ENCODE assay signal across 8 cellular contexts in the genomic region with DNA sequence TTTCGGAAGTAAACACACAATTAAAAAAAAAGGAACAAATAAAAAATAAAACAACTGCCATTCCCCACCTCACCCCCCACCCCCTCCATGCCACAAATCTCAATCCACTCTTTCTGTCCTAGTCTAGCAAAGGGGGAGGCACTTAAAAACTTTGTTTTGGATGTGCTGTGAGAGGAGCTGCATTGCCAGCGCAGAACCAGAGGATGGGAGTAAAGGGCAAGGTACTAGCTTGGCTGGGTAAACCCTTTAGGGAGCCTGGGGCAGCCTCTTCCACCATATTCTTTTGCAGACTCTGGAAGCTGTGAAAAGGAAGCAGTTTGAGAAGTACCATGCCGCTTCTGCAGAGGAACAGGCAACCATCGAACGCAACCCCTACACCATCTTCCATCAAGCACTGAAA. TPM values are rescaled to one million over a fixed set of nuclear protein-coding genes. Genes with fewer than 3 reads are reported as not detected.
DNase-seq lines count a peak whose midpoint lies in the region; ATAC-seq, FAIRE-seq and TF ChIP-seq lines count a peak whose summit lies in the region.
"Had no signal": no experiment of that assay in that cellular context is flagged by ENCODE, and none has a peak within 500 bp of the region (broad histone marks: within the 10 kb centered on the region; RNA-seq: fewer than 3 reads in every experiment).

No MANE protein-coding gene starts in this region.

- H3K9me2 ChIP-seq in DOHH2 (replicated peaks; ENCODE audit: control insufficient read depth, low read length) = no peaks in the 10 kb centered on the region

- H3K27ac ChIP-seq in DOHH2 (ENCODE audit: low read depth, low read length) (no peak overlapping the region), KMS-11 (peak overlapping the region; percentile 95; the same call in 1 of the 2 replicates), astrocyte (ENCODE audit: low read depth, low read length) (no peak overlapping the region), upper lobe of left lung (peak overlapping the region in 1 of 4 donors; percentile 96)

- FAIRE-seq in astrocyte (lab: Jason Lieb, UNC) = no peak

- no peak overlapping the region for H2AFZ ChIP-seq in KMS-11 (ENCODE audit: low read depth)
- no peak overlapping the region for H2AFZ ChIP-seq in astrocyte (ENCODE audit: low read depth, low read length)

- peak overlapping the region; percentile 88 for H3K4me2 ChIP-seq in DOHH2 (ENCODE audit: low read length)
- H3K4me2 ChIP-seq in KMS-11 = peak overlapping the region; percentile 89
- peak overlapping the region; percentile 94 for H3K4me2 ChIP-seq in astrocyte (ENCODE audit: low read length)

- H3K4me3 ChIP-seq in DOHH2 (ENCODE audit: low read length) = peak overlapping the region; percentile 91
- no peak overlapping the region for H3K4me3 ChIP-seq in KMS-11 (IDR thresholded peaks at IDR 0.05; ENCODE audit: insufficient read depth, low read depth, low read length)
- no peak overlapping the region for H3K4me3 ChIP-seq in astrocyte (ENCODE audit: insufficient read depth, low read depth, low read length)
- peak overlapping the region in 1 of 4 donors; percentile 79 for H3K4me3 ChIP-seq in upper lobe of left lung

- H3K9me3 ChIP-seq in DOHH2 (ENCODE audit: control insufficient read depth, insufficient read depth, low read length) = no peaks in the 10 kb centered on the region
- H3K9me3 ChIP-seq in astrocyte (ENCODE audit: insufficient read depth, low read depth, low read length) = no peaks in the 10 kb centered on the region
- no peaks in the 10 kb centered on the region for H3K9me3 ChIP-seq in upper lobe of left lung

- H3F3A ChIP-seq in DOHH2 (ENCODE audit: control insufficient read depth, insufficient read depth) = peaks cover 3% of the 10 kb centered on the region

- no peak for TF ChIP-seq EP300 in upper lobe of left lung (IDR thresholded peaks at IDR 0.05)

- H3K36me3 Mint-ChIP-seq in astrocyte (ENCODE audit: low read depth, unreplicated experiment) (peaks cover 3% of the 10 kb centered on the region), nephron (ENCODE audit: low read depth) (peaks cover 30% of the 10 kb centered on the region)

- H3K27me3 Mint-ChIP-seq in astrocyte (ENCODE audit: low read depth, unreplicated experiment) (no peaks in the 10 kb centered on the region), nephron (ENCODE audit: low read depth) (peaks cover 3% of the 10 kb centered on the region)

- H3K4me1 Mint-ChIP-seq in astrocyte (ENCODE audit: low read depth, unreplicated experiment) (peaks cover 17% of the 10 kb centered on the region), nephron (peaks cover 50% of the 10 kb centered on the region)

- H3K9ac ChIP-seq in KMS-11 = peak overlapping the region; percentile 97; the same call in 1 of the 2 replicates
- peak overlapping the region; percentile 97 for H3K9ac ChIP-seq in astrocyte (ENCODE audit: low read length)

- H4K20me1 ChIP-seq in DOHH2 (ENCODE audit: control insufficient read depth, insufficient read depth, low read depth, low read length) = peaks cover 14% of the 10 kb centered on the region; the same call in 1 of the 2 replicates
- no peaks in the 10 kb centered on the region for H4K20me1 ChIP-seq in KMS-11 (ENCODE audit: insufficient read depth)
- peaks cover 40% of the 10 kb centered on the region for H4K20me1 ChIP-seq in astrocyte (ENCODE audit: insufficient read depth, low read length)

- H3K4me1 ChIP-seq in DOHH2 (ENCODE audit: control insufficient read depth, low read length) (peaks cover 30% of the 10 kb centered on the region), KMS-11 (ENCODE audit: low read depth, poor library complexity, severe bottlenecking) (peaks cover 30% of the 10 kb centered on the region), astrocyte (ENCODE audit: insufficient read depth, low read length) (peaks cover 17% of the 10 kb centered on the region), upper lobe of left lung (peaks cover 27 to 60% (median 37%) of the 10 kb centered on the region in 4 donors)

- 92 to 94% methylated on average over 5 of the region's 5 CpGs for WGBS in upper lobe of left lung, 2 donors

- DNase-seq in astrocyte (ENCODE audit: low read depth) (no peak), upper lobe of left lung (no peak), GM19238 (ENCODE audit: insufficient read length, low spot score) (no peak)
- DNase-seq: NCI-H2171 treated with DMSO at 0.1 percent for 48 hours had no signal

- no peaks in the 10 kb centered on the region for H3K9me3 Mint-ChIP-seq in astrocyte (ENCODE audit: unreplicated experiment)
- H3K9me3 Mint-ChIP-seq in nephron = no peaks in the 10 kb centered on the region

- H3K27ac Mint-ChIP-seq in astrocyte (ENCODE audit: unreplicated experiment) (peak overlapping the region; percentile 12), nephron (peak overlapping the region; percentile 100)

- TF ChIP-seq POLR2A in upper lobe of left lung (IDR thresholded peaks at IDR 0.05) = no peak

- H3K4me3 Mint-ChIP-seq in astrocyte (ENCODE audit: unreplicated experiment) (peak overlapping the region; percentile 91), nephron (peak overlapping the region; percentile 99 to 100 (median 100))

- TF ChIP-seq CTCF in DOHH2 (IDR thresholded peaks at IDR 0.05; ENCODE audit: low read depth, low read length, poor library complexity, severe bottlenecking) (no peak), KMS-11 (conservative IDR thresholded peaks at IDR 0.05; ENCODE audit: low read depth, low read length) (no peak), astrocyte (IDR thresholded peaks at IDR 0.05; ENCODE audit: insufficient read depth, low read depth, low read length) (no peak), nephron (IDR thresholded peaks at IDR 0.05; ENCODE audit: unreplicated experiment in 3 of 3) (no peak), upper lobe of left lung (IDR thresholded peaks at IDR 0.05) (no peak)

- H3K79me2 ChIP-seq in DOHH2 (ENCODE audit: control insufficient read depth, low read length) (peaks cover 58% of the 10 kb centered on the region), KMS-11 (ENCODE audit: insufficient read depth, low read depth) (peaks cover 53% of the 10 kb centered on the region), astrocyte (ENCODE audit: insufficient read depth, low read length) (peaks cover 59% of the 10 kb centered on the region)

- H3K36me3 ChIP-seq in DOHH2 (ENCODE audit: control insufficient read depth, low read length) (peaks cover 75% of the 10 kb centered on the region), KMS-11 (ENCODE audit: insufficient read depth) (no peaks in the 10 kb centered on the region), astrocyte (ENCODE audit: insufficient read depth, low read length) (peaks cover 23% of the 10 kb centered on the region), upper lobe of left lung (peaks cover 7 to 43% (median 35%) of the 10 kb centered on the region in 4 donors)

- H3K27me3 ChIP-seq in DOHH2 (ENCODE audit: control insufficient read depth, low read length) = no peaks in the 10 kb centered on the region
- H3K27me3 ChIP-seq in KMS-11 (ENCODE audit: insufficient read depth, low read depth) = no peaks in the 10 kb centered on the region
- no peaks in the 10 kb centered on the region for H3K27me3 ChIP-seq in astrocyte (ENCODE audit: insufficient read depth, low read length)
- no peaks in the 10 kb centered on the region for H3K27me3 ChIP-seq in upper lobe of left lung

- ATAC-seq in upper lobe of left lung (ENCODE audit: low FRiP score in 2 of 2) (no peak), GM18502 (IDR thresholded peaks at IDR 0.05; ENCODE audit: poor library complexity, unreplicated experiment) (no peak)

RNA-seq across cellular contexts. Expression of gene MRPS7, which starts 1.4 kb away (rescaled TPM):
- 50.0 and 55.0 TPM in 2 replicates for total RNA-seq in astrocyte
- 10 to 100 TPM; 23.7 to 56.7 (median 36.9) TPM for total RNA-seq in upper lobe of left lung

RNA-seq across cellular contexts. Expression of gene GGA3, which starts 1.6 kb away (rescaled TPM):
- total RNA-seq in astrocyte (25.3 and 28.5 TPM in 2 replicates), upper lobe of left lung (100 to 1,000 TPM in 2 of 6 donors, 10 to 100 TPM in 4; 32.3 to 139 (median 55.4) TPM)

RNA-seq across cellular contexts. Expression of gene MIF4GD, which starts 8.0 kb away (rescaled TPM):
- total RNA-seq in astrocyte (3.9 and 5.0 TPM in 2 replicates), upper lobe of left lung (10 to 100 TPM; 19.9 to 42.8 (median 36.2) TPM)

RNA-seq across cellular contexts. Expression of gene SLC25A19, which starts 26.2 kb away (rescaled TPM):
- total RNA-seq in astrocyte (8.8 and 12.8 TPM in 2 replicates), upper lobe of left lung (10 to 100 TPM; 21.9 to 37.0 (median 23.9) TPM)

RNA-seq across cellular contexts. Expression of gene NUP85, which starts 57.6 kb away (rescaled TPM):
- total RNA-seq in astrocyte (37.3 and 44.3 TPM in 2 replicates), upper lobe of left lung (10 to 100 TPM; 21.7 to 69.1 (median 43.5) TPM)
